ENCODE assay signal across 14 cellular contexts in the genomic region with DNA sequence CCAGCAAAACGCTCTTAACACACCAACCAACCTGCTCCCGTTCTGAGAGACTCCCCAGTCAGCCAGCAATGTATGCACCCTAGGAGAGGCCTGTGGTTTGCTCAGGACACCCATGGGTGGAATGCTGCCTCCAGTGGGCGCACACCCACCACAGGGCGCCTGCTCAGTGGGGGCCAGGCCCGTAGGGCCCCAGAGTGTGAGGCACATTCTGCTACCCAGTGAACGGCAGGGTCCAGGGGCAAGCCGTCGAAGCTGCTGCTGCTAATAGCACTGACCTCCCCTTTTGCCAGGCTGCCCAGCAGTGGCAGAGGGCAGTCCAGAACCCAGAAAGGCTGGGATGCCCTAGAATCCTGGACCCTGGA. TPM values are rescaled to one million over a fixed set of nuclear protein-coding genes. Genes with fewer than 3 reads are reported as not detected.
DNase-seq lines count a peak whose midpoint lies in the region; ATAC-seq and TF ChIP-seq lines count a peak whose summit lies in the region.
"Had no signal": no experiment of that assay in that cellular context is flagged by ENCODE, and none has a peak within 500 bp of the region (broad histone marks: within the 10 kb centered on the region; RNA-seq: fewer than 3 reads in every experiment).

No MANE protein-coding gene starts in this region.

- DNase-seq in caudate nucleus (lab: John Stamatoyannopoulos, UW) (no peak), glutamatergic neuron (no peak), substantia nigra (lab: John Stamatoyannopoulos, UW) (no peak)
- DNase-seq in activated naive CD8-positive, alpha-beta T cell treated with anti-CD3 and anti-CD28 coated beads, Interleukin-2, amount 50 U/mL, for 24 hours, result no peak
- DNase-seq: CD4-positive, CD25-positive, alpha-beta regulatory T cell; DMS53; GF-D8; GM23248; H9 had no signal

- no peak for TF ChIP-seq CTCF in glutamatergic neuron (IDR thresholded peaks at IDR 0.05; ENCODE audit: partially characterized antibody, unreplicated experiment)

- no peaks in the 10 kb centered on the region for H3K36me3 ChIP-seq in BLaER1

- ATAC-seq in activated naive CD8-positive, alpha-beta T cell treated with anti-CD3 and anti-CD28 coated beads, Interleukin-2, amount 50 U/mL, for 24 hours, result no peak
- no peak for ATAC-seq in GM19351 (IDR thresholded peaks at IDR 0.05; ENCODE audit: unreplicated experiment)
- no peak for ATAC-seq in GM19467 (IDR thresholded peaks at IDR 0.05; ENCODE audit: unreplicated experiment)

- no peak overlapping the region for H3K27ac Mint-ChIP-seq in glutamatergic neuron (ENCODE audit: unreplicated experiment)
- H3K27ac Mint-ChIP-seq in activated naive CD8-positive, alpha-beta T cell treated with anti-CD3 and anti-CD28 coated beads, Interleukin-2, amount 50 U/mL, for 24 hours, result no peak overlapping the region

- H3K4me3 ChIP-seq in BLaER1, result no peak overlapping the region
- H3K4me3 ChIP-seq: GM23248 had no signal

- peaks cover 36% of the 10 kb centered on the region for H3K4me1 Mint-ChIP-seq in glutamatergic neuron (ENCODE audit: low read depth, unreplicated experiment)
- no peaks in the 10 kb centered on the region for H3K4me1 Mint-ChIP-seq in activated naive CD8-positive, alpha-beta T cell treated with anti-CD3 and anti-CD28 coated beads, Interleukin-2, amount 50 U/mL, for 24 hours
- H3K4me1 Mint-ChIP-seq: CD4-positive, CD25-positive, alpha-beta regulatory T cell; IgD-negative memory B cell had no signal

- H3K27me3 ChIP-seq in BLaER1, result no peaks in the 10 kb centered on the region

- H3K4me2 ChIP-seq in BLaER1, result peak overlapping the region; percentile 63

- H3K9me3 ChIP-seq in BLaER1, result peaks cover 12% of the 10 kb centered on the region

- peaks cover 6% of the 10 kb centered on the region for H3K27me3 Mint-ChIP-seq in glutamatergic neuron (ENCODE audit: unreplicated experiment)
- peaks cover 7% of the 10 kb centered on the region for H3K27me3 Mint-ChIP-seq in activated naive CD8-positive, alpha-beta T cell treated with anti-CD3 and anti-CD28 coated beads, Interleukin-2, amount 50 U/mL, for 24 hours

- H3K27ac ChIP-seq in BLaER1 (no peak overlapping the region), caudate nucleus (ENCODE audit: low read depth, low read length) (peak overlapping the region; percentile 87), substantia nigra (ENCODE audit: low read depth, low read length, poor library complexity, severe bottlenecking) (peak overlapping the region; percentile 90)
- H3K27ac ChIP-seq: 22Rv1, GM23248 had no signal

- peaks cover 65% of the 10 kb centered on the region for H4K20me1 ChIP-seq in BLaER1

- H3K4me1 ChIP-seq in BLaER1, result peaks cover 26% of the 10 kb centered on the region

- no peak overlapping the region for H3K9ac ChIP-seq in BLaER1
- H3K9ac ChIP-seq: GM23248 had no signal

- peak overlapping the region; percentile 64 for H3K4me3 Mint-ChIP-seq in glutamatergic neuron (ENCODE audit: unreplicated experiment)
- no peak overlapping the region for H3K4me3 Mint-ChIP-seq in activated naive CD8-positive, alpha-beta T cell treated with anti-CD3 and anti-CD28 coated beads, Interleukin-2, amount 50 U/mL, for 24 hours
- H3K4me3 Mint-ChIP-seq: CD4-positive, CD25-positive, alpha-beta regulatory T cell; H9; IgD-negative memory B cell had no signal

- peaks cover 9% of the 10 kb centered on the region for H3K9me3 Mint-ChIP-seq in glutamatergic neuron (ENCODE audit: unreplicated experiment)
- H3K9me3 Mint-ChIP-seq in activated naive CD8-positive, alpha-beta T cell treated with anti-CD3 and anti-CD28 coated beads, Interleukin-2, amount 50 U/mL, for 24 hours, result no peaks in the 10 kb centered on the region
- H3K9me3 Mint-ChIP-seq: H9 had no signal

- H3K36me3 Mint-ChIP-seq in glutamatergic neuron (ENCODE audit: unreplicated experiment), result peaks cover 16% of the 10 kb centered on the region
- no peaks in the 10 kb centered on the region for H3K36me3 Mint-ChIP-seq in activated naive CD8-positive, alpha-beta T cell treated with anti-CD3 and anti-CD28 coated beads, Interleukin-2, amount 50 U/mL, for 24 hours (ENCODE audit: low read depth)
- H3K36me3 Mint-ChIP-seq: CD4-positive, CD25-positive, alpha-beta regulatory T cell; IgD-negative memory B cell had no signal

RNA-seq across cellular contexts. Expression of a gene that starts 12.8 kb away (rescaled TPM):
- total RNA-seq in glutamatergic neuron (ENCODE audit: unreplicated experiment), result 240 TPM
- total RNA-seq: GM23248 had no signal
